In the genomic region with DNA sequence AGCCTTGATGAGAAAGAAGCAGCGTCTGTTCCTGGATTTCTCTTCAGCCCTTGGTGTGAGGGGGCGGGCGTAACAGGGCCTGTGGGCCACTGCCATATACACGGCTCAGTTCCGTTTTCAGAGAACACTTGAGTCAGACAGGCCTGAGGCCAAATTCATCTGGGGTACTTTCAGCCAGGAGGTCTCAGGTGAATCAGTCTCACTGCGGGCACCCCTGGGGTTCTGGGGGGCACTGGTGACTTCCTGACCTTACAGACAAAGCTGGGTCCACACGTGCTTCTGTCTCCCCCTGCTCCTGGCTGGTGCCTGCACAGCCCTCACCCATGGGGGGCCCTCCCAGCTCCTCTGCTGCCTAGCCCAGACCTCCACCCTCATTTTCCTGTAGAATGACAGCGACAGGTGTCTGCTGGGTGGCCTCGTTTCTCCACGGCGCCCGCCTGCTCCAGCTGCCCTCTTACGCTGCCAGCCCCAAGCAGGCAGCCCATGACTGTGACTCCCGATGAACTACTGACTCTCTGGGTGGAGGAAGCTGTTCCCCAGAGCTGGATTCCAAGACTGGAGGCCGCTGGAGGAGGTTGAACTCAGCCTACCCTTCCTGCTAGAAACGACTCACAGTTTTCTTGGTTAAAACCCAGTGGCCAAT, we compare ENCODE assay signal across 24 cellular contexts.
"Had no signal": no experiment of that assay in that cellular context is flagged by ENCODE, and none has a peak within 500 bp of the region (broad histone marks: within the 10 kb centered on the region; RNA-seq: fewer than 3 reads in every experiment).

No MANE protein-coding gene starts in this region.

- H3K4me2 ChIP-seq: PC-9 had no signal

- H3K27ac ChIP-seq: adrenal gland, PC-9, SK-N-MC had no signal

- H3K27me3 Mint-ChIP-seq: activated B cell treated with CpG ODN at 0.5 μM for 24 hours; activated CD4-positive, alpha-beta T cell treated with anti-CD3 and anti-CD28 coated beads, Interleukin-2, amount 10 ng/mL, durations not matched to agents 24 days and 14 days; activated naive CD8-positive, alpha-beta T cell treated with anti-CD3 and anti-CD28 coated beads, Interleukin-2, amount 10 ng/mL, durations not matched to agents 7 days and 5 days; central memory CD8-positive, alpha-beta T cell; T-cell had no signal

- H3K4me3 ChIP-seq: adrenal gland, K562, PC-9, SK-N-MC had no signal

- H3K9me3 ChIP-seq: adrenal gland had no signal

- H2AFZ ChIP-seq: PC-9 had no signal

- H3K4me1 Mint-ChIP-seq: activated B cell treated with CpG ODN at 0.5 μM for 24 hours; activated CD4-positive, alpha-beta T cell treated with anti-CD3 and anti-CD28 coated beads, Interleukin-2, amount 10 ng/mL, durations not matched to agents 24 days and 14 days; central memory CD8-positive, alpha-beta T cell had no signal

- ATAC-seq: activated T-cell treated with anti-CD3 and anti-CD28 coated beads, Interleukin-2, amount 50 U/mL, for 72 hours; K562; T-cell had no signal

- H3K9me3 Mint-ChIP-seq: activated CD4-positive, alpha-beta T cell treated with anti-CD3 and anti-CD28 coated beads, Interleukin-2, amount 10 ng/mL, durations not matched to agents 24 days and 14 days; activated T-cell treated with anti-CD3 and anti-CD28 coated beads, Interleukin-2, amount 50 U/mL, for 72 hours; central memory CD8-positive, alpha-beta T cell; T-cell had no signal

- H3K4me3 Mint-ChIP-seq: activated B cell treated with CpG ODN at 0.5 μM for 24 hours; activated CD4-positive, alpha-beta T cell treated with anti-CD3 and anti-CD28 coated beads, Interleukin-2, amount 10 ng/mL, durations not matched to agents 24 days and 14 days; activated naive CD8-positive, alpha-beta T cell treated with anti-CD3 and anti-CD28 coated beads, Interleukin-2, amount 10 ng/mL, durations not matched to agents 7 days and 5 days; activated T-cell treated with anti-CD3 and anti-CD28 coated beads, Interleukin-2, amount 50 U/mL, for 72 hours; central memory CD8-positive, alpha-beta T cell; T-cell had no signal

- H3K36me3 Mint-ChIP-seq: activated naive CD8-positive, alpha-beta T cell treated with anti-CD3 and anti-CD28 coated beads, Interleukin-2, amount 10 ng/mL, durations not matched to agents 7 days and 5 days; T-cell had no signal

- H3K27ac Mint-ChIP-seq: activated B cell treated with CpG ODN at 0.5 μM for 24 hours; activated CD4-positive, alpha-beta T cell treated with anti-CD3 and anti-CD28 coated beads, Interleukin-2, amount 10 ng/mL, durations not matched to agents 24 days and 14 days; activated naive CD8-positive, alpha-beta T cell treated with anti-CD3 and anti-CD28 coated beads, Interleukin-2, amount 10 ng/mL, durations not matched to agents 7 days and 5 days; activated T-cell treated with anti-CD3 and anti-CD28 coated beads, Interleukin-2, amount 50 U/mL, for 72 hours; T-cell had no signal

- H3K36me3 ChIP-seq: adrenal gland had no signal

- DNase-seq: activated B cell treated with CpG ODN at 0.5 μM for 24 hours; activated CD4-positive, alpha-beta T cell treated with anti-CD3 and anti-CD28 coated beads for 1 hour; activated CD4-positive, alpha-beta T cell treated with anti-CD3 and anti-CD28 coated beads, Interleukin-2, amount 10 ng/mL, durations not matched to agents 24 days and 14 days; activated CD4-positive, alpha-beta T cell treated with anti-CD3 and anti-CD28 coated beads, Interleukin-2, amount 50 U/mL, for 48 hours; activated CD8-positive, alpha-beta memory T cell treated with anti-CD3 and anti-CD28 coated beads, Interleukin-2, amount 50 U/mL, for 4 hours; activated naive CD4-positive, alpha-beta T cell treated with anti-CD3 and anti-CD28 coated beads, Interleukin-2, amount 50 U/mL, for 16 hours; activated naive CD8-positive, alpha-beta T cell treated with anti-CD3 and anti-CD28 coated beads, Interleukin-2, amount 10 ng/mL, durations not matched to agents 7 days and 5 days; activated T-cell treated with anti-CD3 and anti-CD28 coated beads, Interleukin-2, amount 50 U/mL, for 72 hours; adrenal gland; Karpas-422; MM.1S; NCI-H1105; NCI-H1436; NCI-H1694 treated with DMSO at 0.1 percent for 48 hours; NCI-H2081; NCI-H446; PC-9; SIG-M5; T-cell; T-helper 2 cell; T1000 had no signal

- H3K4me1 ChIP-seq: adrenal gland had no signal
